Comparison of ENCODE assay signal across 15 cellular contexts in genomic region chr3:140724856-140725812, GRCh38. TPM values are rescaled to one million over a fixed set of nuclear protein-coding genes. Genes with fewer than 3 reads are reported as not detected.
DNase-seq lines count a peak whose midpoint lies in the region; ATAC-seq lines count a peak whose summit lies in the region.
"Had no signal": no experiment of that assay in that cellular context is flagged by ENCODE, and none has a peak within 500 bp of the region (broad histone marks: within the 10 kb centered on the region; RNA-seq: fewer than 3 reads in every experiment).

No MANE protein-coding gene starts in this region.

- ATAC-seq in GM18873 (IDR thresholded peaks at IDR 0.05; ENCODE audit: low FRiP score, unreplicated experiment) (peak; percentile 85), GM21526 (IDR thresholded peaks at IDR 0.05; ENCODE audit: low FRiP score, unreplicated experiment) (peak; percentile 70), HG03064 (IDR thresholded peaks at IDR 0.05; ENCODE audit: low read depth, unreplicated experiment) (peak; percentile 62), Right ventricle myocardium superior (ENCODE audit: poor library complexity) (no peak)
- ATAC-seq: T-helper 17 cell had no signal

- intact Hi-C loops in Right ventricle myocardium superior (cut with DNase I), result no loop called here

- peak; percentile 51 for DNase-seq in glomerular visceral epithelial cell (ENCODE audit: extremely low spot score)
- no peak for DNase-seq in Right ventricle myocardium superior
- no peak for DNase-seq in NOMO-1 treated with dmso at 0.1 percent for 144 hours (lab: John Stamatoyannopoulos, UW; ENCODE audit: unreplicated experiment)
- no peak for DNase-seq in activated gamma-delta T cell (lab: John Stamatoyannopoulos, UW)
- no peak for DNase-seq in NCI-H187 (lab: John Stamatoyannopoulos, UW)
- DNase-seq: amniotic stem cell; effector CD4-positive, alpha-beta T cell; NCI-H1417; OCI-M1; T-helper 17 cell had no signal

RNA-seq across cellular contexts. Expression of gene TRIM42, which starts 47.3 kb away (rescaled TPM):
- total RNA-seq in Right ventricle myocardium superior, result not detected
- total RNA-seq: lung microvascular endothelial cell, T-helper 17 cell, thoracic aorta had no signal
